16 cellular contexts compared by ENCODE assay signal in the genomic region with DNA sequence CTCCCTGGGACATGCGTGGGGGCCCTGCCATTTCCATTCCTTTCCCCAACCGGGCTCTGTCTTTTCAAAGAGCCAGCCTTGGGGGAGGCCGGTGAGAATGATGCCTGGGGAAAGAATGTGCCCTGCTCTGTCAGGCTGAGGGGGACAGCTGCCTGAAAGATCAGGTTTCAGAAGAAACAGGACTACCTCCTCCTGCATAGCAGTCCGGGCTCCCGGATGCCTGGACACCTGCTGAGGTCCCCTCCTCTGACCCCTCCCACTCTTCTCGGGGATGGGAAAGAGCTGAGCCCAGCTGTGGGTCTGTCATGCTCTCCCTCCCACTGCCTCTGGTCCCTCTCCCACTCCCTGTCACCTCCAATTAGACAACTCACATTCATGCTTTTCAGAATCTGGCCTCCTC. TPM values are rescaled to one million over a fixed set of nuclear protein-coding genes. Genes with fewer than 3 reads are reported as not detected.
DNase-seq lines count a peak whose midpoint lies in the region; ATAC-seq and TF ChIP-seq lines count a peak whose summit lies in the region.
"Had no signal": no experiment of that assay in that cellular context is flagged by ENCODE, and none has a peak within 500 bp of the region (broad histone marks: within the 10 kb centered on the region; RNA-seq: fewer than 3 reads in every experiment).

No MANE protein-coding gene starts in this region.

- H3K9me3 Mint-ChIP-seq in mesothelial cell of epicardium, result no peaks in the 10 kb centered on the region
- H3K9me3 Mint-ChIP-seq: activated T-cell treated with anti-CD3 and anti-CD28 coated beads, Interleukin-2, amount 50 U/mL, for 4 hours; T-cell had no signal

- no peaks in the 10 kb centered on the region for H3K9me3 ChIP-seq in MM.1S (replicated peaks; ENCODE audit: insufficient read depth, low read length)
- no peaks in the 10 kb centered on the region for H3K9me3 ChIP-seq in PC-9 (ENCODE audit: insufficient read depth, low read depth)
- no peaks in the 10 kb centered on the region for H3K9me3 ChIP-seq in osteoblast (ENCODE audit: low read depth, low read length)
- no peaks in the 10 kb centered on the region for H3K9me3 ChIP-seq in stomach
- H3K9me3 ChIP-seq: Caco-2, transverse colon had no signal

- H3K4me3 Mint-ChIP-seq in mesothelial cell of epicardium, result no peak overlapping the region
- H3K4me3 Mint-ChIP-seq: activated CD4-positive, alpha-beta T cell treated with anti-CD3 and anti-CD28 coated beads for 36 hours; activated T-cell treated with anti-CD3 and anti-CD28 coated beads, Interleukin-2, amount 50 U/mL, for 4 hours; T-cell had no signal

- H3K4me1 ChIP-seq in MM.1S (ENCODE audit: low read length) (peaks cover 21% of the 10 kb centered on the region), PC-9 (replicated peaks; ENCODE audit: insufficient read depth) (peaks cover 18% of the 10 kb centered on the region), osteoblast (ENCODE audit: insufficient read depth, low read length) (peaks cover 5% of the 10 kb centered on the region), stomach (peaks cover 17 to 21% (median 19%) of the 10 kb centered on the region in 4 donors)
- H3K4me1 ChIP-seq: Caco-2 had no signal

- no peaks in the 10 kb centered on the region for H3K27me3 ChIP-seq in MM.1S (replicated peaks; ENCODE audit: insufficient read depth, low read length)
- no peaks in the 10 kb centered on the region for H3K27me3 ChIP-seq in PC-9 (ENCODE audit: insufficient read depth, low read depth)
- no peaks in the 10 kb centered on the region for H3K27me3 ChIP-seq in osteoblast (ENCODE audit: insufficient read depth, low read length)
- no peaks in the 10 kb centered on the region for H3K27me3 ChIP-seq in stomach
- H3K27me3 ChIP-seq: transverse colon had no signal

- CTCF ChIA-PET in PC-9 (lab: Charles Lee), result interaction anchor here (0.9 kb wide), 1 partner anchor 32 kb away, joined by 4 read pairs; no protein-coding TSS in a partner anchor

- no peak overlapping the region for H3K9ac ChIP-seq in MM.1S (ENCODE audit: low read length)
- H3K9ac ChIP-seq: parathyroid adenoma had no signal

- no peaks in the 10 kb centered on the region for H4K20me1 ChIP-seq in MM.1S (ENCODE audit: insufficient read depth, low read length)
- no peaks in the 10 kb centered on the region for H4K20me1 ChIP-seq in PC-9 (ENCODE audit: insufficient read depth)
- no peaks in the 10 kb centered on the region for H4K20me1 ChIP-seq in osteoblast (ENCODE audit: insufficient read depth, low read length)

- intact Hi-C loops in PC-9 (cut with micrococcal nuclease; ENCODE audit: unreplicated experiment) (no loop called here), stomach (cut with DNase I; ENCODE audit: low total_unique reads) (no loop called here)

- 72 to 87% (median 84%) methylated on average over 5 to 6 of the region's 6 CpGs for WGBS in stomach, 5 donors

- no peak for ATAC-seq in GM18861 (IDR thresholded peaks at IDR 0.05; ENCODE audit: unreplicated experiment)
- ATAC-seq: activated CD4-positive, alpha-beta T cell treated with anti-CD3 and anti-CD28 coated beads for 36 hours; activated T-cell treated with anti-CD3 and anti-CD28 coated beads, Interleukin-2, amount 50 U/mL, for 4 hours; T-cell had no signal

- no peaks in the 10 kb centered on the region for H3K27me3 Mint-ChIP-seq in mesothelial cell of epicardium (ENCODE audit: low read depth)
- H3K27me3 Mint-ChIP-seq: activated CD4-positive, alpha-beta T cell treated with anti-CD3 and anti-CD28 coated beads for 36 hours had no signal

- peak overlapping the region; percentile 88 for H3K27ac Mint-ChIP-seq in mesothelial cell of epicardium
- H3K27ac Mint-ChIP-seq: activated CD4-positive, alpha-beta T cell treated with anti-CD3 and anti-CD28 coated beads for 36 hours; T-cell had no signal

- no peak for TF ChIP-seq EP300 in stomach (IDR thresholded peaks at IDR 0.05)

- H3K36me3 Mint-ChIP-seq in mesothelial cell of epicardium, result no peaks in the 10 kb centered on the region
- H3K36me3 Mint-ChIP-seq: T-cell had no signal

- H3K9me2 ChIP-seq in MM.1S (replicated peaks; ENCODE audit: insufficient read depth, low read length) (no peaks in the 10 kb centered on the region), PC-9 (ENCODE audit: insufficient read depth) (no peaks in the 10 kb centered on the region)

- H3K36me3 ChIP-seq in MM.1S (replicated peaks; ENCODE audit: insufficient read depth, low read length) (no peaks in the 10 kb centered on the region), PC-9 (ENCODE audit: low read depth) (no peaks in the 10 kb centered on the region), osteoblast (ENCODE audit: insufficient read depth, low read length) (no peaks in the 10 kb centered on the region), stomach (no peaks in the 10 kb centered on the region)
- H3K36me3 ChIP-seq: transverse colon had no signal

- H2AFZ ChIP-seq in MM.1S (ENCODE audit: low read length), result no peak overlapping the region
- no peak overlapping the region for H2AFZ ChIP-seq in PC-9
- H2AFZ ChIP-seq in osteoblast (ENCODE audit: low read length), result no peak overlapping the region
- H2AFZ ChIP-seq: parathyroid adenoma had no signal

- DNase-seq in DMS79 treated with DMSO at 0.1 percent for 48 hours (lab: John Stamatoyannopoulos, UW), result peak; percentile 35
- peak; percentile 45 for DNase-seq in MM.1S
- DNase-seq in PC-9, result peak; percentile 49 to 55
- no peak for DNase-seq in mesothelial cell of epicardium (ENCODE audit: low spot score in 2 of 2, unreplicated experiment in 2 of 2)
- DNase-seq in KG1 (lab: John Stamatoyannopoulos, UW), result no peak
- DNase-seq in osteoblast (ENCODE audit: insufficient read length, low spot score, missing footprints), result no peak
- DNase-seq in stomach, result no peak
- DNase-seq: activated CD4-positive, alpha-beta T cell treated with anti-CD3 and anti-CD28 coated beads for 36 hours; activated T-cell treated with anti-CD3 and anti-CD28 coated beads, Interleukin-2, amount 50 U/mL, for 4 hours; Caco-2; mammary epithelial cell; OCI-M1; T-cell; transverse colon had no signal

- H3F3A ChIP-seq in MM.1S (ENCODE audit: insufficient read depth, low read length) (no peaks in the 10 kb centered on the region), PC-9 (ENCODE audit: insufficient read depth, low read depth) (peaks cover 7% of the 10 kb centered on the region; the same call in 1 of the 2 replicates)

- H3K79me2 ChIP-seq in MM.1S (ENCODE audit: low read length) (no peaks in the 10 kb centered on the region), PC-9 (ENCODE audit: low read depth) (no peaks in the 10 kb centered on the region), osteoblast (ENCODE audit: insufficient read depth, low read length) (no peaks in the 10 kb centered on the region)
- H3K79me2 ChIP-seq: parathyroid adenoma had no signal

- H3K4me3 ChIP-seq in MM.1S (ENCODE audit: low read length), result no peak overlapping the region
- no peak overlapping the region for H3K4me3 ChIP-seq in PC-9
- no peak overlapping the region for H3K4me3 ChIP-seq in osteoblast (ENCODE audit: insufficient read depth, low read length)
- H3K4me3 ChIP-seq in stomach, result no peak overlapping the region
- H3K4me3 ChIP-seq: transverse colon had no signal

- POLR2A ChIA-PET in PC-9 (lab: Charles Lee; ENCODE audit: unreplicated experiment), result interaction anchor here (0.5 to 0.6 kb wide), 2 partner anchors 16 to 24 kb away, joined by 3 to 9 read pairs; no protein-coding TSS in a partner anchor

- H3K4me1 Mint-ChIP-seq in mesothelial cell of epicardium, result peaks cover 73% of the 10 kb centered on the region
- H3K4me1 Mint-ChIP-seq: activated CD4-positive, alpha-beta T cell treated with anti-CD3 and anti-CD28 coated beads for 36 hours; T-cell had no signal

- no peak for TF ChIP-seq POLR2A in stomach (IDR thresholded peaks at IDR 0.05)

- no TSS peak for BruUV-seq in PC-9 (replicated peaks; lab: Mats Ljungman, UMichigan)

- H3K4me2 ChIP-seq in MM.1S (ENCODE audit: low read depth, low read length) (no peak overlapping the region), PC-9 (no peak overlapping the region), osteoblast (ENCODE audit: insufficient read depth, low read length) (no peak overlapping the region)

- TF ChIP-seq CTCF in MM.1S (IDR thresholded peaks at IDR 0.05; ENCODE audit: low read length) (no peak), PC-9 (conservative IDR thresholded peaks at IDR 0.05) (no peak), mesothelial cell of epicardium (IDR thresholded peaks at IDR 0.05; ENCODE audit: unreplicated experiment) (no peak), osteoblast (IDR thresholded peaks at IDR 0.05; ENCODE audit: extremely low read depth, low read depth, low read length) (no peak), stomach (IDR thresholded peaks at IDR 0.05) (no peak)

- H3K27ac ChIP-seq in MM.1S (ENCODE audit: low read length) (peak overlapping the region; percentile 20; the same call in 1 of the 2 replicates), PC-9 (no peak overlapping the region), osteoblast (ENCODE audit: low read depth, low read length) (no peak overlapping the region), stomach (no peak overlapping the region)
- H3K27ac ChIP-seq: parathyroid adenoma, transverse colon had no signal

RNA-seq across cellular contexts. Expression of a gene that starts 41.8 kb away (rescaled TPM):
- total RNA-seq in PC-9 (2021), result 10.0 and 11.2 TPM in 2 replicates
- total RNA-seq in mesothelial cell of epicardium, result 159 to 180 TPM (median 165 TPM) in 3 replicates
- 12.3 and 15.3 TPM in 2 replicates for total RNA-seq in osteoblast
- total RNA-seq in stomach, result 10 to 100 TPM; 16.1 to 80.8 (median 26.8) TPM
- 1 to 10 TPM in 1 of 3 donors, under 1 TPM in 2; 0.31 to 1.0 (median 0.44) TPM for polyA plus RNA-seq in stomach

Comparison
In these comparisons a context has a peak if more than half of its experiments do, and no peak if none do; other contexts are left out.
1. DNase-seq: peak in DMS79 treated with DMSO at 0.1 percent for 48 hours (single experiment), MM.1S (single experiment) and PC-9 (2 of 2); none in mesothelial cell of epicardium (0 of 2), KG1 (single experiment), osteoblast (single experiment) and stomach (single experiment).